9 cellular contexts compared by ENCODE assay signal in the genomic region with DNA sequence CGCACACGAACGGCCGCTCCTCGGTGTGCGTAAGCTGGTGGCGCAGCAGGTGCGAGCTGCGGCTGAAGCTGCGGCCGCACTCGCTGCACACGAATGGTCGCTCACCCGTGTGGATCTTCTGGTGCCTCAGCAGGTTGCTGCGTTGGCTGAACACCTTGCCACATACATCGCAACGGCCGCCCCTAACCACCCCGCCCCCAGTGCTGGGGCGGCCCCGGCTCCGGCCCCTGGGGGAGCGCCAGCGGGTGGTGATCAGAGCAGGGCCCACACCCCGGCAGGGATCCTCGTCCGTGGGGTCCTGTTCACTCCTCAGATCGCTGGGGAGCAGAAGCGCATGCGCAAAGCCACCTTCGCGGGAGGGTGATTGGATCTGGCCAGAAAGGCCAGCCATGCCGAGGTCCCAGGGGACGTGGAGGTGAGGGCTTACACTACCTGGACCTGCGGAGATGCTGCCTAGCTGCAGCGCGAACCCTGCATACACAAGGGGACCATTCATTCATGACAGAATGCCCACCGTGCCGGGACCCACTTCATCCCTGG.
DNase-seq lines count a peak whose midpoint lies in the region; ATAC-seq, FAIRE-seq and TF ChIP-seq lines count a peak whose summit lies in the region.
"Had no signal": no experiment of that assay in that cellular context is flagged by ENCODE, and none has a peak within 500 bp of the region (broad histone marks: within the 10 kb centered on the region; RNA-seq: fewer than 3 reads in every experiment).

No MANE protein-coding gene starts in this region.

- peaks cover 9% of the 10 kb centered on the region for H3K4me1 ChIP-seq in iPS-15b (ENCODE audit: control insufficient read depth, insufficient read depth, low read length)

- DNase-seq in GM18507 (ENCODE audit: extremely low spot score, insufficient read length, low read depth) (no peak), Ammon's horn (ENCODE audit: low spot score) (no peak), NCI-H2171 treated with DMSO at 0.1 percent for 48 hours (lab: John Stamatoyannopoulos, UW) (no peak), erythroblast (lab: John Stamatoyannopoulos, UW) (no peak)
- DNase-seq in activated T-cell treated with anti-CD3 and anti-CD28 coated beads, Interleukin-2, amount 50 U/mL, for 48 hours = peak; percentile 53 to 58
- DNase-seq in stimulated activated CD4-positive, alpha-beta T cell treated with anti-CD3 and anti-CD28 coated beads, Interleukin-4, amount 100 ng/mL, for 24 hours = peak; percentile 46

- peak overlapping the region; percentile 67 for H3K4me3 ChIP-seq in iPS-15b (ENCODE audit: low read depth, low read length)

- H3K9me3 ChIP-seq in iPS-15b (ENCODE audit: control insufficient read depth, insufficient read depth, low read length) = no peaks in the 10 kb centered on the region

- no peaks in the 10 kb centered on the region for H3K36me3 ChIP-seq in iPS-15b (ENCODE audit: control insufficient read depth, insufficient read depth, low read length)

- FAIRE-seq in GM18507 (lab: Jason Lieb, UNC) = peak; percentile 65

- H3K9ac ChIP-seq in iPS-15b (ENCODE audit: low read depth, low read length) = peak overlapping the region; percentile 60
- H3K9ac ChIP-seq: KMS-11 had no signal

- no peak for TF ChIP-seq POLR2A in erythroblast (IDR thresholded peaks at IDR 0.05; ENCODE audit: low read length)

- peaks cover 37% of the 10 kb centered on the region for H3K27me3 ChIP-seq in iPS-15b (ENCODE audit: control insufficient read depth, insufficient read depth, low read length)

- ATAC-seq in HG03520 (IDR thresholded peaks at IDR 0.05; ENCODE audit: unreplicated experiment) = no peak

Comparison
In these comparisons a context has a peak if more than half of its experiments do, and no peak if none do; other contexts are left out.
1. DNase-seq: peak in activated T-cell treated with anti-CD3 and anti-CD28 coated beads, Interleukin-2, amount 50 U/mL, for 48 hours (2 of 2) and stimulated activated CD4-positive, alpha-beta T cell treated with anti-CD3 and anti-CD28 coated beads, Interleukin-4, amount 100 ng/mL, for 24 hours (single experiment); none in GM18507 (single experiment), Ammon's horn (single experiment), NCI-H2171 treated with DMSO at 0.1 percent for 48 hours (single experiment) and erythroblast (0 of 2).